ENCODE assay signal across 1 cellular context in genomic region chr10:11687779-11688447, GRCh38.
TF ChIP-seq lines count a peak whose summit lies in the region.

No MANE protein-coding gene starts in this region.

TF ChIP-seq in K562, 482 proteins besides CTCF, POLR2A, EP300 and RAD21 (continued from another document):
- TF ChIP-seq UBTF (IDR thresholded peaks at IDR 0.05; ENCODE audit: borderline replicate concordance in 1 of 2, low read depth in 2 of 2, low read length in 2 of 2) (peak in 1 of 2 experiments; percentile 1; a peak in 1 of 4 replicates), ZNF143 (CRISPR knock-in tag; IDR thresholded peaks at IDR 0.05) (no peak), MEF2A (IDR thresholded peaks at IDR 0.05; ENCODE audit: control insufficient read depth, low read depth, low read length) (no peak)
